Comparison of ENCODE assay signal across 11 cellular contexts in genomic region chr2:138007431-138007830, GRCh38.
"Had no signal": no experiment of that assay in that cellular context is flagged by ENCODE, and none has a peak within 500 bp of the region (broad histone marks: within the 10 kb centered on the region; RNA-seq: fewer than 3 reads in every experiment).

No MANE protein-coding gene starts in this region.

- DNase-seq: GM23248, GOT3, H7, H9, HCEC 1CT, HFFc6 had no signal

- H3K9me3 ChIP-seq: HAP-1 had no signal

- FAIRE-seq: H1, H54 had no signal

- H3K4me2 ChIP-seq: GM23338 had no signal

- H3K4me3 ChIP-seq: GM23248, GM23338, HAP-1 had no signal

- H3K27ac Mint-ChIP-seq: GM23338, H9, HFFc6 had no signal

- H2AFZ ChIP-seq: GM23248, GM23338 had no signal

- H3K9ac ChIP-seq: GM23248 had no signal

- ATAC-seq: GM23338, HCT116 had no signal

- H3K27ac ChIP-seq: GM23248 had no signal

- H3K36me3 ChIP-seq: HAP-1 had no signal

- H3K4me3 Mint-ChIP-seq: GM23338, H9, HFFc6 had no signal

- H3K9me3 Mint-ChIP-seq: GM23338, H9, HFFc6 had no signal

- H3K4me1 Mint-ChIP-seq: GM23338, H9 had no signal
